Comparison of ENCODE assay signal across 8 cellular contexts in the genomic region with DNA sequence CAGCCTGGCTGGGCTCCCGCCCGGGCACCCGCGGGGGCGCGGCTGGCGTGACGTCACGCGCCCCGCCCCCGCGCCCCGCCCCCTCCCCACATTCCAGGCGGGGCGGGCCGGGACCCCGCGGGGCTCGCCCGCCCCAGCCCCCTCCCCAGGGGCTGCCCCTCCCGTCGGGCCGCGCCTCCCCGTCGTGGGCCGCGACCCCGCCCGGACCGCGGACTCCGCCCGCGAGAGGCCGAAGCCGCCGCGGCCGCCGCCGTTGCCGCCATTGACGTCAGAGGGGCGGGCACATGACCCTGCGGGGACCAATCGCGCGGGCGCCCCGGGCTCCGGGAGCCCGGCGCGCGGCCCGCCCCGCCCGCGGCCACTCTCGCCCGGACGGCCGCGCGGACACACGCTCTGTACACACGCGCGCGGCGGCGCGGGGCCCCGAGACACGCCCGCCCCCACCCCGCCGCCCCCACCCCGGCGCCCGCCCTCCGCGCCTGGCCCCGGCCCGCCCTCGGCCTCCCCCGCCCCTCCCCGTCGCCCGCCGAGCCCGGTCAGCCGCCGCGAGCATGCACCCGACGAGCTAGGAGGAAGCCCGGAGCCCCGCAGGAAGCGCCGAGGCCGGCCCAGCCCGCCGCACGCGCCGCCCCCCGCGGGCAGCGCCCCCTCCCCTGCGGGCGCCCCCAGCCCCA. TPM values are rescaled to one million over a fixed set of nuclear protein-coding genes. Genes with fewer than 3 reads are reported as not detected.
DNase-seq lines count a peak whose midpoint lies in the region; ATAC-seq and TF ChIP-seq lines count a peak whose summit lies in the region.

CMIP (plus strand) TSS at position 361 of the 674 bp plus-strand sequence.

- peak within 1 kb of the TSS; percentile 87 for H3K4me3 ChIP-seq in CD4-positive, CD25-positive, alpha-beta regulatory T cell (ENCODE audit: low read depth, low read length)
- H3K4me3 ChIP-seq in Peyer's patch (peak within 1 kb of the TSS; percentile 76 to 98 (median 88)), esophagus muscularis mucosa (peak within 1 kb of the TSS; percentile 73 to 88 (median 86)), muscle layer of duodenum (ENCODE audit: low read depth in 1 of 2, low read length in 2 of 2) (peak within 1 kb of the TSS; percentile 76 to 94)

- peak; percentile 72 to 77 for ATAC-seq in CD4-positive, CD25-positive, alpha-beta regulatory T cell (ENCODE audit: low read depth in 2 of 2)
- ATAC-seq in GM19324 (IDR thresholded peaks at IDR 0.05; ENCODE audit: low FRiP score, unreplicated experiment) (peak; percentile 87), HG03460 (IDR thresholded peaks at IDR 0.05; ENCODE audit: unreplicated experiment) (peak; percentile 76)
- ATAC-seq in activated T-cell treated with anti-CD3 and anti-CD28 coated beads, Interleukin-2, amount 50 U/mL, for 72 hours (replicated peaks in 1 of 2) = peak; percentile 86 to 87

- 0% methylated on average over 3 of the region's 114 CpGs for WGBS in esophagus muscularis mucosa

- no peaks in the 10 kb centered on the region for H3K36me3 ChIP-seq in CD4-positive, CD25-positive, alpha-beta regulatory T cell (ENCODE audit: control insufficient read depth, insufficient read depth, low read length)
- H3K36me3 ChIP-seq in Peyer's patch (no peaks in the 10 kb centered on the region), esophagus muscularis mucosa (no peaks in the 10 kb centered on the region), muscle layer of duodenum (ENCODE audit: control insufficient read depth in 1 of 2, insufficient read depth in 2 of 2, low read length in 2 of 2) (no peaks in the 10 kb centered on the region)

- peaks cover 10% of the 10 kb centered on the region for H3K27me3 Mint-ChIP-seq in CD4-positive, CD25-positive, alpha-beta regulatory T cell
- peaks cover 14% of the 10 kb centered on the region for H3K27me3 Mint-ChIP-seq in activated T-cell treated with anti-CD3 and anti-CD28 coated beads, Interleukin-2, amount 50 U/mL, for 72 hours (ENCODE audit: low read depth)

- H3K4me1 ChIP-seq in CD4-positive, CD25-positive, alpha-beta regulatory T cell (ENCODE audit: control insufficient read depth, insufficient read depth, low read length, poor library complexity, severe bottlenecking) = peaks cover 49% of the 10 kb centered on the region
- H3K4me1 ChIP-seq in Peyer's patch = peaks cover 5 to 40% (median 10%) of the 10 kb centered on the region in 4 donors
- H3K4me1 ChIP-seq in esophagus muscularis mucosa = peaks cover 17 to 65% (median 46%) of the 10 kb centered on the region in 4 donors
- H3K4me1 ChIP-seq in muscle layer of duodenum (ENCODE audit: control insufficient read depth in 1 of 2, insufficient read depth in 2 of 2, low read length in 2 of 2) = peaks cover 17 to 32% of the 10 kb centered on the region in 2 donors

- no peaks in the 10 kb centered on the region for H3K9me3 ChIP-seq in CD4-positive, CD25-positive, alpha-beta regulatory T cell (ENCODE audit: control insufficient read depth in 2 of 2, low read length in 2 of 2)
- H3K9me3 ChIP-seq in Peyer's patch = no peaks in the 10 kb centered on the region
- H3K9me3 ChIP-seq in esophagus muscularis mucosa = no peaks in the 10 kb centered on the region
- H3K9me3 ChIP-seq in muscle layer of duodenum (ENCODE audit: control insufficient read depth in 1 of 2, low read length in 2 of 2) = no peaks in the 10 kb centered on the region

- intact Hi-C loops in esophagus muscularis mucosa (cut with DNase I) = no loop called here

- H3K36me3 Mint-ChIP-seq in CD4-positive, CD25-positive, alpha-beta regulatory T cell = no peaks in the 10 kb centered on the region
- H3K36me3 Mint-ChIP-seq in activated T-cell treated with anti-CD3 and anti-CD28 coated beads, Interleukin-2, amount 50 U/mL, for 72 hours (ENCODE audit: insufficient read depth in 2 of 2) = peaks cover 0 to 4% of the 10 kb centered on the region in 2 donors

- H3K4me1 Mint-ChIP-seq in CD4-positive, CD25-positive, alpha-beta regulatory T cell = peaks cover 0 to 49% (median 36%) of the 10 kb centered on the region in 4 donors
- H3K4me1 Mint-ChIP-seq in activated T-cell treated with anti-CD3 and anti-CD28 coated beads, Interleukin-2, amount 50 U/mL, for 72 hours (ENCODE audit: low read depth) = peaks cover 44% of the 10 kb centered on the region

- TF ChIP-seq CTCF in Peyer's patch (IDR thresholded peaks at IDR 0.05) = no peak
- no peak for TF ChIP-seq CTCF in esophagus muscularis mucosa (IDR thresholded peaks at IDR 0.05)

- H3K27ac Mint-ChIP-seq in CD4-positive, CD25-positive, alpha-beta regulatory T cell = peak within 1 kb of the TSS; percentile 77 to 97 (median 95)
- H3K27ac Mint-ChIP-seq in activated T-cell treated with anti-CD3 and anti-CD28 coated beads, Interleukin-2, amount 50 U/mL, for 72 hours = peak within 1 kb of the TSS; percentile 85

- H3K9me3 Mint-ChIP-seq in CD4-positive, CD25-positive, alpha-beta regulatory T cell = peaks cover 0 to 6% (median 0%) of the 10 kb centered on the region in 7 donors
- no peaks in the 10 kb centered on the region for H3K9me3 Mint-ChIP-seq in activated T-cell treated with anti-CD3 and anti-CD28 coated beads, Interleukin-2, amount 50 U/mL, for 72 hours

- peak within 1 kb of the TSS; percentile 66 for H3K27ac ChIP-seq in CD4-positive, CD25-positive, alpha-beta regulatory T cell (ENCODE audit: insufficient read depth, low read length, poor library complexity, severe bottlenecking)
- H3K27ac ChIP-seq in Peyer's patch (peak within 1 kb of the TSS; percentile 85 to 98 (median 93)), esophagus muscularis mucosa (replicated peaks in 1 of 4) (peak within 1 kb of the TSS; percentile 80 to 84 (median 83)), muscle layer of duodenum (ENCODE audit: low read length) (peak within 1 kb of the TSS; percentile 94)

- H3K27me3 ChIP-seq in CD4-positive, CD25-positive, alpha-beta regulatory T cell (ENCODE audit: control insufficient read depth, insufficient read depth, low read length) = no peaks in the 10 kb centered on the region
- no peaks in the 10 kb centered on the region for H3K27me3 ChIP-seq in Peyer's patch
- no peaks in the 10 kb centered on the region for H3K27me3 ChIP-seq in esophagus muscularis mucosa
- no peaks in the 10 kb centered on the region for H3K27me3 ChIP-seq in muscle layer of duodenum (ENCODE audit: low read depth, low read length)

- TF ChIP-seq POLR2A in Peyer's patch (IDR thresholded peaks at IDR 0.05) (no peak), esophagus muscularis mucosa (IDR thresholded peaks at IDR 0.05; ENCODE audit: low read depth) (no peak)

- DNase-seq in CD4-positive, CD25-positive, alpha-beta regulatory T cell = peak; percentile 74 to 76 (median 76)
- DNase-seq in Peyer's patch = peak; percentile 77 to 93 (median 90)
- DNase-seq in activated T-cell treated with anti-CD3 and anti-CD28 coated beads, Interleukin-2, amount 50 U/mL, for 72 hours = peak; percentile 84 to 89
- no peak for DNase-seq in esophagus muscularis mucosa (ENCODE audit: extremely low spot score)
- DNase-seq in stimulated activated CD8-positive, alpha-beta memory T cell treated with anti-CD3 and anti-CD28 coated beads, Interleukin-7, amount 100 ng/mL, for 4 hours (ENCODE audit: low read depth in 2 of 2) = peak; percentile 41 to 77

- no peak for TF ChIP-seq EP300 in esophagus muscularis mucosa (IDR thresholded peaks at IDR 0.05)

- H3K4me3 Mint-ChIP-seq in CD4-positive, CD25-positive, alpha-beta regulatory T cell = peak within 1 kb of the TSS; percentile 87 to 98 (median 94)
- peak within 1 kb of the TSS; percentile 87 to 91 for H3K4me3 Mint-ChIP-seq in activated T-cell treated with anti-CD3 and anti-CD28 coated beads, Interleukin-2, amount 50 U/mL, for 72 hours

RNA-seq across cellular contexts. Expression of gene CMIP, which starts in this region (rescaled TPM):
- total RNA-seq in CD4-positive, CD25-positive, alpha-beta regulatory T cell = 49.7 TPM
- polyA plus RNA-seq in CD4-positive, CD25-positive, alpha-beta regulatory T cell = under 1 TPM; 0.21 to 0.96 (median 0.76) TPM
- 100 to 1,000 TPM in 1 of 4 donors, 10 to 100 TPM in 3; 44.6 to 152 (median 76.5) TPM for total RNA-seq in Peyer's patch
- total RNA-seq in activated T-cell treated with anti-CD3 and anti-CD28 coated beads, Interleukin-2, amount 50 U/mL, for 72 hours = 10 to 100 TPM; 53.1 to 59.0 TPM
- 10 to 100 TPM; 14.5 to 24.6 (median 21.0) TPM for total RNA-seq in esophagus muscularis mucosa
